12 cellular contexts compared by ENCODE assay signal in the genomic region with DNA sequence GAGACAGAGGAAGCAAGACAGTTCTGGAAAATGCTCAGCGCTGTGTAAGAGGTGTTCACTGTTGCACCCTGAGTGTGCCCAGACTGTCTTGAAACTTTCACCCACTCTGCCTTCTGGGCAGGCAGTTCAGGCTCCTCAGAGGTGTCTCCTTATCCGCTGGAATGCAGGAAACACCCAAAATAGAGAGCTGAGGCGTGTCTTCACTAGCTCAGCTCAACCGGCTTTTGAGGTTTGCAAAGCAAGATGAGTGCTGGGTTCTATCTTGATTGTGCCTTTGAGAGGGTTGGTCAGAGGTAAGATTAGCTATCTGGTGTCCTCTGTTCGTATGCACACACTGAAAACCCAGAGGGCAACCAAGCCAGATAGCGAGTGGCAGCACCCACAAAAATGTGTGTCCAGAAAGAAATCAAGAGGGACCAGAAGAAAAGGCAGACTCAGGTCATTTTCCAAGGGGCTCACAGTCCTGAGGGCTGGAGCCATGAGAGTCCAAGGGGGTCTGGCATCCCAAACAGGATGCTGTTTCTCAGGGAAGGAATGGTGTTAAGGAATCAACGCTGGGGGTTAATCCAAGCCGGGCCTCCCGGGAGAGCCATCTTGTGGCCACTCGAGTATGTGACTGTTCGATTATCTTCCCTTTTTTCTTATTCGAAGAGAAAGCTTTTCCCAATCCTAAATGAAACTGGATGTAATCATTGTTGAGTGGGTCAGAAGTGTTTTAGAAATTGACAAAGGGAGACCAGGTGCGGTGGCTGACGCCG. TPM values are rescaled to one million over a fixed set of nuclear protein-coding genes. Genes with fewer than 3 reads are reported as not detected.
A peak's percentile ranks its signal among the peaks of the same experiment; 100 is the strongest.
DNase-seq lines count a peak whose midpoint lies in the region; ATAC-seq and TF ChIP-seq lines count a peak whose summit lies in the region.
"Had no signal": no experiment of that assay in that cellular context is flagged by ENCODE, and none has a peak within 500 bp of the region (broad histone marks: within the 10 kb centered on the region; RNA-seq: fewer than 3 reads in every experiment).

No MANE protein-coding gene starts in this region.

- H3K27me3 ChIP-seq in DOHH2 (ENCODE audit: control insufficient read depth, low read length) = no peaks in the 10 kb centered on the region
- no peaks in the 10 kb centered on the region for H3K27me3 ChIP-seq in endodermal cell (ENCODE audit: control insufficient read depth, insufficient read depth, low read length, poor library complexity, severe bottlenecking)
- peaks cover 3% of the 10 kb centered on the region for H3K27me3 ChIP-seq in osteoblast (ENCODE audit: insufficient read depth, low read length)

- H3K36me3 Mint-ChIP-seq in endodermal cell (ENCODE audit: low read depth) = no peaks in the 10 kb centered on the region
- H3K36me3 Mint-ChIP-seq in activated naive CD8-positive, alpha-beta T cell treated with anti-CD3 and anti-CD28 coated beads, Interleukin-2, amount 50 U/mL, for 24 hours (ENCODE audit: low read depth) = no peaks in the 10 kb centered on the region

- peak overlapping the region; percentile 41 for H2AFZ ChIP-seq in osteoblast (ENCODE audit: low read length)

- H3K36me3 ChIP-seq in DOHH2 (ENCODE audit: control insufficient read depth, low read length) = no peaks in the 10 kb centered on the region
- H3K36me3 ChIP-seq in endodermal cell (ENCODE audit: control insufficient read depth, insufficient read depth, low read length) = no peaks in the 10 kb centered on the region
- H3K36me3 ChIP-seq in osteoblast (ENCODE audit: insufficient read depth, low read length) = no peaks in the 10 kb centered on the region

- H3K9me2 ChIP-seq in DOHH2 (replicated peaks; ENCODE audit: control insufficient read depth, low read length) = no peaks in the 10 kb centered on the region

- DNase-seq in NB4 (ENCODE audit: low read depth) = peak; percentile 17
- DNase-seq in endodermal cell = peak; percentile 87
- peak; percentile 81 for DNase-seq in osteoblast (ENCODE audit: insufficient read length, low spot score, missing footprints)
- no peak for DNase-seq in NK-92 (lab: John Stamatoyannopoulos, UW; ENCODE audit: unreplicated experiment)
- DNase-seq in activated naive CD8-positive, alpha-beta T cell treated with anti-CD3 and anti-CD28 coated beads, Interleukin-2, amount 50 U/mL, for 24 hours = no peak
- no peak for DNase-seq in OCI-M1 (lab: John Stamatoyannopoulos, UW)
- DNase-seq: activated naive CD4-positive, alpha-beta T cell treated with Interleukin-2 at 50 U/mL for 16 hours; NCI-H1694; stimulated activated naive CD8-positive, alpha-beta T cell treated with anti-CD3 and anti-CD28 coated beads, Interleukin-15, Interleukin-2, amounts not matched to agents 100 U/mL and 50 U/mL, for 24 hours; T-helper 2 cell had no signal

- H3K4me3 Mint-ChIP-seq in endodermal cell = no peak overlapping the region
- H3K4me3 Mint-ChIP-seq in activated naive CD8-positive, alpha-beta T cell treated with anti-CD3 and anti-CD28 coated beads, Interleukin-2, amount 50 U/mL, for 24 hours = no peak overlapping the region

- ATAC-seq in HG02759 (IDR thresholded peaks at IDR 0.05; ENCODE audit: unreplicated experiment) = no peak
- no peak for ATAC-seq in activated naive CD8-positive, alpha-beta T cell treated with anti-CD3 and anti-CD28 coated beads, Interleukin-2, amount 50 U/mL, for 24 hours
- ATAC-seq: stimulated activated naive CD8-positive, alpha-beta T cell treated with anti-CD3 and anti-CD28 coated beads, Interleukin-15, Interleukin-2, amounts not matched to agents 100 U/mL and 50 U/mL, for 24 hours had no signal

- no peaks in the 10 kb centered on the region for H3K9me3 Mint-ChIP-seq in endodermal cell
- H3K9me3 Mint-ChIP-seq in activated naive CD8-positive, alpha-beta T cell treated with anti-CD3 and anti-CD28 coated beads, Interleukin-2, amount 50 U/mL, for 24 hours = no peaks in the 10 kb centered on the region

- no peaks in the 10 kb centered on the region for H3K4me1 ChIP-seq in DOHH2 (ENCODE audit: control insufficient read depth, low read length)
- peaks cover 6% of the 10 kb centered on the region for H3K4me1 ChIP-seq in endodermal cell (ENCODE audit: control insufficient read depth, insufficient read depth, low read length)
- no peaks in the 10 kb centered on the region for H3K4me1 ChIP-seq in osteoblast (ENCODE audit: insufficient read depth, low read length)

- no peak overlapping the region for H3K9ac ChIP-seq in endodermal cell (ENCODE audit: extremely low read depth, low read length, poor library complexity, severe bottlenecking)

- peak; percentile 11 for TF ChIP-seq CTCF in DOHH2 (IDR thresholded peaks at IDR 0.05; ENCODE audit: low read depth, low read length, poor library complexity, severe bottlenecking)
- peak; percentile 47 for TF ChIP-seq CTCF in NB4 (IDR thresholded peaks at IDR 0.05; ENCODE audit: low read depth, low read length)
- TF ChIP-seq CTCF in endodermal cell (conservative IDR thresholded peaks at IDR 0.05) = peak; percentile 78
- TF ChIP-seq CTCF in osteoblast (IDR thresholded peaks at IDR 0.05; ENCODE audit: extremely low read depth, low read depth, low read length) = peak; percentile 55

- no peaks in the 10 kb centered on the region for H3K79me2 ChIP-seq in DOHH2 (ENCODE audit: control insufficient read depth, low read length)
- no peaks in the 10 kb centered on the region for H3K79me2 ChIP-seq in osteoblast (ENCODE audit: insufficient read depth, low read length)

- H3K27ac ChIP-seq in DOHH2 (ENCODE audit: low read depth, low read length) (no peak overlapping the region), endodermal cell (ENCODE audit: low read depth, low read length) (no peak overlapping the region), osteoblast (ENCODE audit: low read depth, low read length) (no peak overlapping the region)

- H4K20me1 ChIP-seq in DOHH2 (ENCODE audit: control insufficient read depth, insufficient read depth, low read depth, low read length) (no peaks in the 10 kb centered on the region), osteoblast (ENCODE audit: insufficient read depth, low read length) (no peaks in the 10 kb centered on the region)

- H3K27me3 Mint-ChIP-seq in endodermal cell (ENCODE audit: insufficient read depth) = peaks cover 16% of the 10 kb centered on the region
- no peaks in the 10 kb centered on the region for H3K27me3 Mint-ChIP-seq in activated naive CD8-positive, alpha-beta T cell treated with anti-CD3 and anti-CD28 coated beads, Interleukin-2, amount 50 U/mL, for 24 hours

- 60 to 71% methylated on average over 7 to 15 of the region's 15 CpGs for WGBS in endodermal cell (ENCODE audit: insufficient coverage in 1 of 2, insufficient read length in 1 of 2), 2 experiments

- H3K4me3 ChIP-seq in DOHH2 (ENCODE audit: low read length) = no peak overlapping the region
- H3K4me3 ChIP-seq in NB4 (ENCODE audit: low read depth, low read length) = no peak overlapping the region
- no peak overlapping the region for H3K4me3 ChIP-seq in endodermal cell (ENCODE audit: low read length)
- H3K4me3 ChIP-seq in osteoblast (ENCODE audit: insufficient read depth, low read length) = no peak overlapping the region

- H3K27ac Mint-ChIP-seq in endodermal cell = peak overlapping the region; percentile 91
- no peak overlapping the region for H3K27ac Mint-ChIP-seq in activated naive CD8-positive, alpha-beta T cell treated with anti-CD3 and anti-CD28 coated beads, Interleukin-2, amount 50 U/mL, for 24 hours

- H3K4me1 Mint-ChIP-seq in endodermal cell = peaks cover 45% of the 10 kb centered on the region
- no peaks in the 10 kb centered on the region for H3K4me1 Mint-ChIP-seq in activated naive CD8-positive, alpha-beta T cell treated with anti-CD3 and anti-CD28 coated beads, Interleukin-2, amount 50 U/mL, for 24 hours

- no peaks in the 10 kb centered on the region for H3F3A ChIP-seq in DOHH2 (ENCODE audit: control insufficient read depth, insufficient read depth)

- TF ChIP-seq POLR2A in NB4 (IDR thresholded peaks at IDR 0.05; ENCODE audit: extremely low read depth, insufficient read length) = no peak

- H3K9me3 ChIP-seq in DOHH2 (ENCODE audit: control insufficient read depth, insufficient read depth, low read length) = no peaks in the 10 kb centered on the region
- H3K9me3 ChIP-seq in endodermal cell (ENCODE audit: control insufficient read depth, low read length) = no peaks in the 10 kb centered on the region
- H3K9me3 ChIP-seq in osteoblast (ENCODE audit: low read depth, low read length) = no peaks in the 10 kb centered on the region

- H3K4me2 ChIP-seq in DOHH2 (ENCODE audit: low read length) = no peak overlapping the region
- H3K4me2 ChIP-seq in osteoblast (ENCODE audit: insufficient read depth, low read length) = no peak overlapping the region

RNA-seq across cellular contexts. Expression of a gene that starts 47.1 kb away (rescaled TPM):
- total RNA-seq in endodermal cell (10 to 100 TPM; 80.8 to 88.1 TPM), osteoblast (11.9 and 14.1 TPM in 2 replicates)
- polyA plus RNA-seq in endodermal cell (2013, experiment 1 of 2) = 5.5 TPM
- 5.9 TPM for polyA plus RNA-seq in endodermal cell (2013, experiment 2 of 2)

Comparison
In these comparisons a context has a peak if more than half of its experiments do, and no peak if none do; other contexts are left out.
1. CTCF ChIP-seq: peak in every context shown above with its lines; median percentile 78 in endodermal cell; 55 in osteoblast; 47 in NB4; 11 in DOHH2.
2. DNase-seq: peak in NB4 (single experiment), endodermal cell (single experiment) and osteoblast (single experiment); none in NK-92 (single experiment), activated naive CD8-positive, alpha-beta T cell treated with anti-CD3 and anti-CD28 coated beads, Interleukin-2, amount 50 U/mL, for 24 hours (single experiment) and OCI-M1 (single experiment).